ENCODE assay signal across 8 cellular contexts in the genomic region with DNA sequence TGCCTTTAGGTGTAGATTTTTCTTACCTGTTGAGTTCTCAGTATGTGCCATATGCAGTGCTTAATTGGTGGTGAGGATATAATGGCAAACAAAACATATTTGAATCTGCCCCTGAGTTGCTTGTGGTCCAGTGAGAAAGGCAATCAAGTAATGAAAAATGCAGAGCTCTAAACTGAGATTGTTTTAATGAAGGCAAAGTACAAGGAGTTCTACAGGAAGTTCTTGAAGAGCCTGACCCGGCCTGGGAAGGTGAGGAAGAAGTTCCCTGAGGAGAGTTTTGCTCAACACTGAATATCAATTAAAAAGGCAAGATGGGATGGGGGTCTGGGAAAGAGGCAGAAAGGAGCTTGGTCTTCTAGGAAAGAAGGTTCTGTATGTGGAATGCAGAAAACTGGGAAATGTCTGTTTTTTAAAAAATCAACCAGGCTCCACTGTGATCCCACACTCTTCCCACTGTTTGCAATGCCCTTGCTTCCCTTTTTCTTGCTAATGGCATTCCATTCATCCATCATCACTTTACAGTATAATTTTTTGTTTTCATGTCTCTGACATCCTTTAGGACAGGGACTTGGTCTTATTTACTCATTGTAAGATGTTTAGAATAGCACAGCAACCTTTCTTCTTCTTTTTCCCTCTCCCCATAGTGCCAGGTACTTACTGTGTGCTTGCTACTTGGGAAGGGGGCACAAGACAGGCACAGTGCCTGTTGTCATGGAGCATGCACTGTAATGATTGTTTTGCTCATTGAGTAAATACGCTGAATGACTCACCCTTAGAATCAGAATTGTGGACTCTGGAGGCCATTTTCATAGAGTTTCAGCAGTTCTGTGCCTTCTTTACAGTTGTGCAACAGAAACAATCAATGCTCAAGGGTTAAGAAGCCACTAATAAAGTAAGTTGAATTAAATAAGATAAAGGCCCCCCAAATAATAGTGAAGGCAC.
DNase-seq lines count a peak whose midpoint lies in the region; FAIRE-seq and TF ChIP-seq lines count a peak whose summit lies in the region.
"Had no signal": no experiment of that assay in that cellular context is flagged by ENCODE, and none has a peak within 500 bp of the region (broad histone marks: within the 10 kb centered on the region; RNA-seq: fewer than 3 reads in every experiment).

No MANE protein-coding gene starts in this region.

- H3K27me3 ChIP-seq in small intestine (ENCODE audit: control insufficient read depth in 2 of 2, insufficient read depth in 2 of 2, low read length in 2 of 2) = no peaks in the 10 kb centered on the region

- DNase-seq in NCI-H748 treated with DMSO at 0.1 percent for 48 hours (lab: John Stamatoyannopoulos, UW) = peak; percentile 68
- peak; percentile 50 for DNase-seq in epithelial cell of proximal tubule (ENCODE audit: low read depth)
- peak; percentile 75 for DNase-seq in small intestine
- DNase-seq in activated naive CD4-positive, alpha-beta T cell treated with anti-CD3 and anti-CD28 coated beads for 36 hours = no peak
- DNase-seq in frontal cortex (ENCODE audit: low spot score in 2 of 2) = no peak
- DNase-seq in activated T-cell treated with anti-CD3 and anti-CD28 coated beads for 4 hours = no peak

- H3K36me3 Mint-ChIP-seq in activated naive CD4-positive, alpha-beta T cell treated with anti-CD3 and anti-CD28 coated beads for 36 hours (ENCODE audit: low read depth) = no peaks in the 10 kb centered on the region
- H3K36me3 Mint-ChIP-seq: activated naive CD4-positive, alpha-beta T cell treated with anti-CD3 and anti-CD28 coated beads, Interleukin-2, amount 50 U/mL, for 24 hours had no signal

- H3K4me3 Mint-ChIP-seq in activated naive CD4-positive, alpha-beta T cell treated with anti-CD3 and anti-CD28 coated beads for 36 hours = no peak overlapping the region
- H3K4me3 Mint-ChIP-seq: activated naive CD4-positive, alpha-beta T cell treated with anti-CD3 and anti-CD28 coated beads, Interleukin-2, amount 50 U/mL, for 24 hours had no signal

- H3K9me3 ChIP-seq in HEK293 (ENCODE audit: control insufficient read depth, insufficient read depth, low read depth, low read length) (no peaks in the 10 kb centered on the region), small intestine (ENCODE audit: control insufficient read depth, low read depth) (no peaks in the 10 kb centered on the region)

- POLR2A ChIA-PET in HEK293 (lab: Yijun Ruan, JAX) = no interaction called here

- H3K27ac ChIP-seq in HEK293 (ENCODE audit: extremely low read depth, low read depth, low read length) (no peak overlapping the region), small intestine (ENCODE audit: low read depth in 1 of 2, low read length in 1 of 2) (peak overlapping the region in 1 of 2 donors; percentile 4)

- H3K9me3 Mint-ChIP-seq in activated naive CD4-positive, alpha-beta T cell treated with anti-CD3 and anti-CD28 coated beads for 36 hours = no peaks in the 10 kb centered on the region
- H3K9me3 Mint-ChIP-seq: activated naive CD4-positive, alpha-beta T cell treated with anti-CD3 and anti-CD28 coated beads, Interleukin-2, amount 50 U/mL, for 24 hours had no signal

- intact Hi-C loops in activated naive CD4-positive, alpha-beta T cell treated with anti-CD3 and anti-CD28 coated beads for 36 hours (cut with micrococcal nuclease) = no loop called here

- peaks cover 14% of the 10 kb centered on the region for H3K4me1 Mint-ChIP-seq in activated naive CD4-positive, alpha-beta T cell treated with anti-CD3 and anti-CD28 coated beads for 36 hours (ENCODE audit: low read depth)

- H3K4me1 ChIP-seq in HEK293 (ENCODE audit: control insufficient read depth, insufficient read depth, low read length) (peaks cover 31% of the 10 kb centered on the region), small intestine (ENCODE audit: control insufficient read depth in 2 of 2, insufficient read depth in 1 of 2, low read depth in 1 of 2, low read length in 1 of 2) (no peaks in the 10 kb centered on the region)

- FAIRE-seq in small intestine (lab: Jason Lieb, UNC) (no peak), frontal cortex (lab: Jason Lieb, UNC) (no peak)

- H3K27me3 Mint-ChIP-seq in activated naive CD4-positive, alpha-beta T cell treated with anti-CD3 and anti-CD28 coated beads for 36 hours (ENCODE audit: low read depth) = no peaks in the 10 kb centered on the region
- H3K27me3 Mint-ChIP-seq: activated naive CD4-positive, alpha-beta T cell treated with anti-CD3 and anti-CD28 coated beads, Interleukin-2, amount 50 U/mL, for 24 hours had no signal

- no peak for TF ChIP-seq CTCF in HEK293 (tag by site-specific recombination; IDR thresholded peaks at IDR 0.05)
- TF ChIP-seq CTCF in epithelial cell of proximal tubule (conservative IDR thresholded peaks at IDR 0.05; ENCODE audit: low read depth, low read length) = no peak

- CTCF ChIA-PET in HEK293 (lab: Yijun Ruan, JAX) = interaction anchor here (1.0 to 4.4 kb wide), 2 partner anchors 18 to 34 kb away, joined by 5 to 14 read pairs; no protein-coding TSS in a partner anchor
- CTCF ChIA-PET in activated naive CD4-positive, alpha-beta T cell treated with anti-CD3 and anti-CD28 coated beads for 36 hours (lab: Charles Lee) = no interaction called here

- H3K27ac Mint-ChIP-seq in activated naive CD4-positive, alpha-beta T cell treated with anti-CD3 and anti-CD28 coated beads for 36 hours = no peak overlapping the region
- H3K27ac Mint-ChIP-seq: activated naive CD4-positive, alpha-beta T cell treated with anti-CD3 and anti-CD28 coated beads, Interleukin-2, amount 50 U/mL, for 24 hours had no signal

- H3K36me3 ChIP-seq in HEK293 (ENCODE audit: control insufficient read depth in 2 of 2, insufficient read depth in 1 of 2, low read length in 2 of 2) = no peaks in the 10 kb centered on the region
- no peaks in the 10 kb centered on the region for H3K36me3 ChIP-seq in small intestine (ENCODE audit: control insufficient read depth in 2 of 2, insufficient read depth in 2 of 2, low read length in 2 of 2)

- H3K4me3 ChIP-seq in HEK293 (ENCODE audit: low read depth, low read length) (no peak overlapping the region), epithelial cell of proximal tubule (ENCODE audit: low read depth, low read length) (no peak overlapping the region), small intestine (ENCODE audit: low read depth in 1 of 2, low read length in 2 of 2) (no peak overlapping the region)

- 14 to 56% (median 17%) methylated on average over 2 of the region's 2 CpGs for WGBS in small intestine, 3 donors

TF ChIP-seq in HEK293, 187 proteins besides CTCF, POLR2A, EP300 and RAD21 (continues in another document):
- 0 out of 2 replicates have a peak, but pooled peaks have one; percentile 26 for TF ChIP-seq ZNF2 (tag by site-specific recombination; IDR thresholded peaks at IDR 0.05)
- TF ChIP-seq SP7 (tag by site-specific recombination; IDR thresholded peaks at IDR 0.05) = peak; percentile 60; the same call in 1 of the 2 replicates
- TF ChIP-seq, protein P1, sequence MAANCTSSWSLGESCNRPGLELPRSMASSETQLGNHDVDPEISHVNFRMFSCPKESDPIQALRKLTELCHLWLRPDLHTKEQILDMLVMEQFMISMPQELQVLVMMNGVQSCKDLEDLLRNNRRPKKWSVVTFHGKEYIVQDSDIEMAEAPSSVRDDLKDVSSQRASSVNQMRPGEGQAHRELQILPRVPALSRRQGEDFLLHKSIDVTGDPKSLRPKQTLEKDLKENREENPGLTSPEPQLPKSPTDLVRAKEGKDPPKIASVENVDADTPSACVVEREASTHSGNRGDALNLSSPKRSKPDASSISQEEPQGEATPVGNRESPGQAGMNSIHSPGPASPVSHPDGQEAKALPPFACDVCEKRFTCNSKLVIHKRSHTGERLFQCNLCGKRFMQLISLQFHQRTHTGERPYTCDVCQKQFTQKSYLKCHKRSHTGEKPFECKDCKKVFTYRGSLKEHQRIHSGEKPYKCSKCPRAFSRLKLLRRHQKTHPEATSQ (tag by site-specific recombination; IDR thresholded peaks at IDR 0.05) = no peak
- TF ChIP-seq ZNF335 (tag by site-specific recombination; conservative IDR thresholded peaks at IDR 0.05) = peak; percentile 19; the same call in 1 of the 2 replicates
- TF ChIP-seq, protein P2, sequence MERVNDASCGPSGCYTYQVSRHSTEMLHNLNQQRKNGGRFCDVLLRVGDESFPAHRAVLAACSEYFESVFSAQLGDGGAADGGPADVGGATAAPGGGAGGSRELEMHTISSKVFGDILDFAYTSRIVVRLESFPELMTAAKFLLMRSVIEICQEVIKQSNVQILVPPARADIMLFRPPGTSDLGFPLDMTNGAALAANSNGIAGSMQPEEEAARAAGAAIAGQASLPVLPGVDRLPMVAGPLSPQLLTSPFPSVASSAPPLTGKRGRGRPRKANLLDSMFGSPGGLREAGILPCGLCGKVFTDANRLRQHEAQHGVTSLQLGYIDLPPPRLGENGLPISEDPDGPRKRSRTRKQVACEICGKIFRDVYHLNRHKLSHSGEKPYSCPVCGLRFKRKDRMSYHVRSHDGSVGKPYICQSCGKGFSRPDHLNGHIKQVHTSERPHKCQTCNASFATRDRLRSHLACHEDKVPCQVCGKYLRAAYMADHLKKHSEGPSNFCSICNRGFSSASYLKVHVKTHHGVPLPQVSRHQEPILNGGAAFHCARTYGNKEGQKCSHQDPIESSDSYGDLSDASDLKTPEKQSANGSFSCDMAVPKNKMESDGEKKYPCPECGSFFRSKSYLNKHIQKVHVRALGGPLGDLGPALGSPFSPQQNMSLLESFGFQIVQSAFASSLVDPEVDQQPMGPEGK (tag by site-specific recombination; IDR thresholded peaks at IDR 0.05) = peak; percentile 58; the same call in 1 of the 2 replicates
- 0 out of 2 replicates have a peak, but pooled peaks have one; percentile 40 for TF ChIP-seq ZNF692 (tag by site-specific recombination; IDR thresholded peaks at IDR 0.05)
- TF ChIP-seq ZNF311 (tag by site-specific recombination; IDR thresholded peaks at IDR 0.05; ENCODE audit: borderline replicate concordance) = no peak
- TF ChIP-seq ZNF585B (tag by site-specific recombination; IDR thresholded peaks at IDR 0.05) = no peak
- TF ChIP-seq SCRT2 (tag by site-specific recombination; IDR thresholded peaks at IDR 0.05) = peak; percentile 30; the same call in 1 of the 2 replicates

Comparison
In these comparisons a context has a peak if more than half of its experiments do, and no peak if none do; other contexts are left out.
1. DNase-seq: peak in NCI-H748 treated with DMSO at 0.1 percent for 48 hours (single experiment), epithelial cell of proximal tubule (single experiment) and small intestine (single experiment); none in activated naive CD4-positive, alpha-beta T cell treated with anti-CD3 and anti-CD28 coated beads for 36 hours (single experiment), frontal cortex (0 of 2) and activated T-cell treated with anti-CD3 and anti-CD28 coated beads for 4 hours (single experiment).